Comparison of ENCODE assay signal across 16 cellular contexts in genomic region chr7:73850212-73850611, GRCh38. TPM values are rescaled to one million over a fixed set of nuclear protein-coding genes. Genes with fewer than 3 reads are reported as not detected.
DNase-seq lines count a peak whose midpoint lies in the region; ATAC-seq and TF ChIP-seq lines count a peak whose summit lies in the region.
"Had no signal": no experiment of that assay in that cellular context is flagged by ENCODE, and none has a peak within 500 bp of the region (broad histone marks: within the 10 kb centered on the region; RNA-seq: fewer than 3 reads in every experiment).

No MANE protein-coding gene starts in this region.

- H3K4me3 ChIP-seq in AG04450 (ENCODE audit: low read depth, low read length) (no peak overlapping the region), PC-3 (ENCODE audit: low read length) (no peak overlapping the region), esophagus squamous epithelium (no peak overlapping the region), osteoblast (ENCODE audit: insufficient read depth, low read length) (no peak overlapping the region), testis (no peak overlapping the region)
- H3K4me3 ChIP-seq: cardiac muscle cell, spleen had no signal

- peak overlapping the region; percentile 26 for H3K4me2 ChIP-seq in PC-3 (ENCODE audit: low read length)
- no peak overlapping the region for H3K4me2 ChIP-seq in osteoblast (ENCODE audit: insufficient read depth, low read length)

- H3K36me3 Mint-ChIP-seq in activated naive CD8-positive, alpha-beta T cell treated with anti-CD3 and anti-CD28 coated beads for 36 hours = no peaks in the 10 kb centered on the region
- H3K36me3 Mint-ChIP-seq: activated naive CD4-positive, alpha-beta T cell treated with anti-CD3 and anti-CD28 coated beads, Interleukin-2, amount 10 ng/mL, durations not matched to agents 7 days and 5 days had no signal

- POLR2A ChIA-PET in AG04450 (lab: Yijun Ruan, JAX) = interaction anchor here (0.7 to 1.4 kb wide), 9 partner anchors 8 to 525 kb away, joined by 3 to 10 read pairs (median 3); partner anchors contain the start of genes ABHD11, METTL27 and STX1A
- POLR2A ChIA-PET in PC-3 (lab: Charles Lee; ENCODE audit: unreplicated experiment) = interaction anchor here (0.5 to 1.3 kb wide), 10 partner anchors 8 to 143 kb away, joined by 3 to 18 read pairs (median 8); partner anchors contain the start of genes ABHD11 and METTL27

- CTCF ChIA-PET in AG04450 (lab: Charles Lee) (interaction anchor here (0.6 to 1.6 kb wide), 3 partner anchors 8 to 99 kb away, joined by 3 to 4 read pairs (median 4); partner anchors contain the start of gene METTL27), PC-3 (lab: Charles Lee) (interaction anchor here (1.0 to 1.2 kb wide), 3 partner anchors 8 to 28 kb away, joined by 3 to 18 read pairs (median 6); partner anchors contain the start of gene METTL27)

- peaks cover 31% of the 10 kb centered on the region for H3K27me3 Mint-ChIP-seq in activated naive CD8-positive, alpha-beta T cell treated with anti-CD3 and anti-CD28 coated beads for 36 hours

- intact Hi-C loops in PC-3 (cut with micrococcal nuclease) (loop anchor here (2.0 to 10.0 kb wide), 3 partner anchors 75 to 225 kb away; partner anchors contain the start of genes ABHD11, CLDN3 and MLXIPL), esophagus squamous epithelium (cut with DNase I) (loop anchor here (10.0 kb wide), 1 partner anchor 115 kb away; the partner anchor contains the start of gene ABHD11), testis (cut with DNase I; ENCODE audit: low total_unique reads) (no loop called here)

- peaks cover 22% of the 10 kb centered on the region for H3K4me1 Mint-ChIP-seq in activated naive CD8-positive, alpha-beta T cell treated with anti-CD3 and anti-CD28 coated beads for 36 hours

- no peaks in the 10 kb centered on the region; the same call in 1 of the 2 replicates for H3K9me3 ChIP-seq in AG04450 (ENCODE audit: control insufficient read depth, insufficient read depth, low read length)
- H3K9me3 ChIP-seq in PC-3 (ENCODE audit: low read length) = no peaks in the 10 kb centered on the region
- H3K9me3 ChIP-seq in esophagus squamous epithelium = no peaks in the 10 kb centered on the region
- no peaks in the 10 kb centered on the region for H3K9me3 ChIP-seq in osteoblast (ENCODE audit: low read depth, low read length)
- H3K9me3 ChIP-seq in testis = no peaks in the 10 kb centered on the region
- H3K9me3 ChIP-seq: neutrophil, spleen had no signal

- ATAC-seq in PC-3 (no peak), GM19328 (IDR thresholded peaks at IDR 0.05; ENCODE audit: unreplicated experiment) (no peak)

- H3K9me3 Mint-ChIP-seq in activated naive CD8-positive, alpha-beta T cell treated with anti-CD3 and anti-CD28 coated beads for 36 hours = no peaks in the 10 kb centered on the region
- H3K9me3 Mint-ChIP-seq: activated naive CD4-positive, alpha-beta T cell treated with anti-CD3 and anti-CD28 coated beads, Interleukin-2, amount 10 ng/mL, durations not matched to agents 7 days and 5 days had no signal

- H3K4me3 Mint-ChIP-seq in activated naive CD8-positive, alpha-beta T cell treated with anti-CD3 and anti-CD28 coated beads for 36 hours = no peak overlapping the region
- H3K4me3 Mint-ChIP-seq: activated naive CD4-positive, alpha-beta T cell treated with anti-CD3 and anti-CD28 coated beads, Interleukin-2, amount 10 ng/mL, durations not matched to agents 7 days and 5 days had no signal

- H3K36me3 ChIP-seq in PC-3 (ENCODE audit: low read depth, low read length) = no peaks in the 10 kb centered on the region
- no peaks in the 10 kb centered on the region for H3K36me3 ChIP-seq in esophagus squamous epithelium
- no peaks in the 10 kb centered on the region for H3K36me3 ChIP-seq in osteoblast (ENCODE audit: insufficient read depth, low read length)
- H3K36me3 ChIP-seq in testis (ENCODE audit: low read depth, missing control alignments) = no peaks in the 10 kb centered on the region
- H3K36me3 ChIP-seq: cardiac muscle cell, neutrophil, spleen had no signal

- TF ChIP-seq POLR2A in esophagus squamous epithelium (IDR thresholded peaks at IDR 0.05) (no peak), testis (IDR thresholded peaks at IDR 0.05) (no peak)

- 74 to 75% methylated on average over 8 to 9 of the region's 9 CpGs for WGBS in esophagus squamous epithelium, 2 donors
- 81 to 86% methylated on average over 9 of the region's 9 CpGs for WGBS in testis, 2 donors

- H3K9ac ChIP-seq in PC-3 (ENCODE audit: low read length) = peak overlapping the region; percentile 42

- no peaks in the 10 kb centered on the region for H3K79me2 ChIP-seq in PC-3 (ENCODE audit: low read length)
- no peaks in the 10 kb centered on the region for H3K79me2 ChIP-seq in osteoblast (ENCODE audit: insufficient read depth, low read length)

- H3K4me1 ChIP-seq in PC-3 (ENCODE audit: insufficient read depth, low read length) (peaks cover 50% of the 10 kb centered on the region), esophagus squamous epithelium (peaks cover 15 to 34% (median 28%) of the 10 kb centered on the region in 3 donors), osteoblast (ENCODE audit: insufficient read depth, low read length) (peaks cover 41% of the 10 kb centered on the region), testis (peaks cover 5% of the 10 kb centered on the region)

- no peak overlapping the region for H3K27ac Mint-ChIP-seq in activated naive CD8-positive, alpha-beta T cell treated with anti-CD3 and anti-CD28 coated beads for 36 hours
- H3K27ac Mint-ChIP-seq: activated naive CD4-positive, alpha-beta T cell treated with anti-CD3 and anti-CD28 coated beads, Interleukin-2, amount 10 ng/mL, durations not matched to agents 7 days and 5 days had no signal

- DNase-seq in AG04450 (ENCODE audit: low read depth, low spot score) = no peak
- DNase-seq in PC-3 = no peak
- no peak for DNase-seq in esophagus squamous epithelium (lab: John Stamatoyannopoulos, UW)
- peak; percentile 0 for DNase-seq in osteoblast (ENCODE audit: insufficient read length, low spot score, missing footprints)
- DNase-seq in activated naive CD8-positive, alpha-beta T cell treated with anti-CD3 and anti-CD28 coated beads for 36 hours = no peak
- no peak for DNase-seq in testis
- DNase-seq in DMS114 treated with DMSO at 0.1 percent for 48 hours (lab: John Stamatoyannopoulos, UW; ENCODE audit: unreplicated experiment) = no peak
- DNase-seq: activated naive CD4-positive, alpha-beta T cell treated with anti-CD3 and anti-CD28 coated beads, Interleukin-2, amount 10 ng/mL, durations not matched to agents 7 days and 5 days; AML-193; left ventricle myocardium superior; spleen had no signal

- no peaks in the 10 kb centered on the region for H3K9me2 ChIP-seq in PC-3 (replicated peaks; ENCODE audit: low read length)

- peak overlapping the region; percentile 100 for H3K27ac ChIP-seq in AG04450 (ENCODE audit: low read depth, low read length)
- peak overlapping the region; percentile 97 for H3K27ac ChIP-seq in PC-3 (ENCODE audit: low read length)
- peak overlapping the region; percentile 72 to 89 (median 85) for H3K27ac ChIP-seq in esophagus squamous epithelium
- H3K27ac ChIP-seq in osteoblast (ENCODE audit: low read depth, low read length) = peak overlapping the region; percentile 99
- H3K27ac ChIP-seq in testis = no peak overlapping the region
- H3K27ac ChIP-seq: cardiac muscle cell, neutrophil, spleen had no signal

- TF ChIP-seq CTCF in AG04450 (IDR thresholded peaks at IDR 0.05; ENCODE audit: low read depth, low read length) (no peak), PC-3 (conservative IDR thresholded peaks at IDR 0.05; ENCODE audit: low read depth, low read length) (no peak), esophagus squamous epithelium (IDR thresholded peaks at IDR 0.05) (no peak), osteoblast (IDR thresholded peaks at IDR 0.05; ENCODE audit: extremely low read depth, low read depth, low read length) (no peak), testis (IDR thresholded peaks at IDR 0.05) (no peak)

- H2AFZ ChIP-seq in PC-3 (ENCODE audit: low read length) (no peak overlapping the region), osteoblast (ENCODE audit: low read length) (no peak overlapping the region)

- peaks cover 6% of the 10 kb centered on the region for H3F3A ChIP-seq in PC-3 (ENCODE audit: low read length, unreplicated experiment)

- H4K20me1 ChIP-seq in PC-3 (ENCODE audit: low read length) (no peaks in the 10 kb centered on the region), osteoblast (ENCODE audit: insufficient read depth, low read length) (no peaks in the 10 kb centered on the region)

- H3K27me3 ChIP-seq in AG04450 (ENCODE audit: control insufficient read depth, insufficient read depth, low read length) = no peaks in the 10 kb centered on the region
- H3K27me3 ChIP-seq in PC-3 (ENCODE audit: low read length) = no peaks in the 10 kb centered on the region
- peaks cover 0 to 3% (median 0%) of the 10 kb centered on the region in 4 donors for H3K27me3 ChIP-seq in esophagus squamous epithelium
- no peaks in the 10 kb centered on the region for H3K27me3 ChIP-seq in osteoblast (ENCODE audit: insufficient read depth, low read length)
- H3K27me3 ChIP-seq in testis = no peaks in the 10 kb centered on the region
- H3K27me3 ChIP-seq: cardiac muscle cell had no signal

- BruUV-seq in PC-3 (replicated peaks; lab: Mats Ljungman, UMichigan) = no TSS peak

RNA-seq across cellular contexts. Expression of gene METTL27, which starts 7.9 kb away (rescaled TPM):
- polyA plus RNA-seq in AG04450 (2011; rRNA removed) = 2.6 and 4.4 TPM in 2 replicates
- 1.4 and 2.5 TPM in 2 replicates for polyA minus RNA-seq in AG04450 (2011; rRNA and poly(A)+ RNA removed)
- 0.35 and 3.3 TPM in 2 replicates for total RNA-seq in PC-3 (2014; rRNA removed)
- total RNA-seq in esophagus squamous epithelium = 1 to 10 TPM in 1 of 4 donors, under 1 TPM in 1, not detected in 2; 0.34 to 4.4 TPM
- total RNA-seq in osteoblast = 8.7 and 8.8 TPM in 2 replicates
- total RNA-seq in activated naive CD8-positive, alpha-beta T cell treated with anti-CD3 and anti-CD28 coated beads for 36 hours = under 1 TPM; 0.23 to 0.40 TPM
- total RNA-seq in testis = 1 to 10 TPM; 3.5 to 3.7 TPM
- polyA plus RNA-seq in testis (ENCODE audit: insufficient read depth, low read depth, low replicate concordance) = 5.6 TPM

RNA-seq across cellular contexts. Expression of gene TMEM270, which starts 10.7 kb away (rescaled TPM):
- polyA plus RNA-seq in AG04450 (2011; rRNA removed) (not detected in 2 replicates), testis (ENCODE audit: insufficient read depth, low read depth, low replicate concordance) (113 TPM)
- not detected in 2 replicates for polyA minus RNA-seq in AG04450 (2011; rRNA and poly(A)+ RNA removed)
- total RNA-seq in PC-3 (2014; rRNA removed) (3.8 TPM in 1 of 2 replicates, not detected in the other), esophagus squamous epithelium (not detected), osteoblast (not detected in 2 replicates), testis (10 to 100 TPM; 37.3 to 70.1 TPM)
- not detected for total RNA-seq in activated naive CD8-positive, alpha-beta T cell treated with anti-CD3 and anti-CD28 coated beads for 36 hours
- total RNA-seq: cardiac muscle cell, left ventricle myocardium superior, SK-MEL-5, spleen, temporal lobe had no signal
- polyA plus RNA-seq: cardiac muscle cell, spleen had no signal

RNA-seq across cellular contexts. Expression of gene CLDN4, which starts 19.4 kb away (rescaled TPM):
- polyA plus RNA-seq in AG04450 (2011; rRNA removed) = 0.15 and 0.16 TPM in 2 replicates
- 0.04 TPM in 1 of 2 replicates, not detected in the other for polyA minus RNA-seq in AG04450 (2011; rRNA and poly(A)+ RNA removed)
- 656 and 724 TPM in 2 replicates for total RNA-seq in PC-3 (2014; rRNA removed)
- total RNA-seq in esophagus squamous epithelium = 100 to 1,000 TPM in 3 of 4 donors, 10 to 100 TPM in 1; 99.4 to 436 (median 200) TPM
- 0.36 and 0.59 TPM in 2 replicates for total RNA-seq in osteoblast
- under 1 TPM; 0.12 to 0.33 TPM for total RNA-seq in activated naive CD8-positive, alpha-beta T cell treated with anti-CD3 and anti-CD28 coated beads for 36 hours
- under 1 TPM; 0.93 to 0.94 TPM for total RNA-seq in testis
- 4.3 TPM for polyA plus RNA-seq in testis (ENCODE audit: insufficient read depth, low read depth, low replicate concordance)
- total RNA-seq: left ventricle myocardium superior, SK-MEL-5 had no signal

Comparison
In these comparisons a context has a peak if more than half of its experiments do, and no peak if none do; other contexts are left out.
1. H3K27ac ChIP-seq: peak in AG04450 (single experiment), PC-3 (single experiment), esophagus squamous epithelium (4 of 4) and osteoblast (single experiment); none in testis (0 of 2).
2. RNA of gene CLDN4, which starts 19.4 kb away (total RNA-seq): 656 to 724 TPM in PC-3 and 99.4 to 436 TPM in esophagus squamous epithelium; 0.93 to 0.94 TPM in testis, 0.36 to 0.59 TPM in osteoblast and 0.12 to 0.33 TPM in activated naive CD8-positive, alpha-beta T cell treated with anti-CD3 and anti-CD28 coated beads for 36 hours; every median in the first group is over 10 times any median in the second.